ENCODE assay signal across 8 cellular contexts in genomic region chr16:4693956-4694663, GRCh38. TPM values are rescaled to one million over a fixed set of nuclear protein-coding genes. Genes with fewer than 3 reads are reported as not detected.
DNase-seq lines count a peak whose midpoint lies in the region; ATAC-seq, FAIRE-seq and TF ChIP-seq lines count a peak whose summit lies in the region.

No MANE protein-coding gene starts in this region.

- peaks cover 3% of the 10 kb centered on the region; the same call in 1 of the 2 replicates for H3K79me2 ChIP-seq in PC-9 (ENCODE audit: low read depth)

- CTCF ChIA-PET in CD4-positive, alpha-beta memory T cell (lab: Charles Lee; ENCODE audit: partially characterized antibody) = interaction anchor here (0.8 to 1.0 kb wide), 2 partner anchors 41 to 69 kb away, joined by 4 read pairs; partner anchors contain the start of genes DNAAF8 and MGRN1
- CTCF ChIA-PET in PC-9 (lab: Charles Lee) = interaction anchor here (0.6 kb wide), 1 partner anchor 384 kb away, joined by 6 read pairs; no protein-coding TSS in a partner anchor

- H3K4me1 ChIP-seq in CD4-positive, alpha-beta memory T cell (ENCODE audit: insufficient read depth, low read length) = peaks cover 21% of the 10 kb centered on the region
- peaks cover 10% of the 10 kb centered on the region; the same call in 1 of the 2 replicates for H3K4me1 ChIP-seq in PC-9 (replicated peaks; ENCODE audit: insufficient read depth)
- peaks cover 26% of the 10 kb centered on the region for H3K4me1 ChIP-seq in adipocyte (ENCODE audit: control insufficient read depth, insufficient read depth, low read length)
- peaks cover 3% of the 10 kb centered on the region for H3K4me1 ChIP-seq in rectal smooth muscle tissue (ENCODE audit: control insufficient read depth, insufficient read depth, low read length)

- peaks cover 18% of the 10 kb centered on the region for H3K36me3 ChIP-seq in CD4-positive, alpha-beta memory T cell (ENCODE audit: insufficient read depth, low read length)
- H3K36me3 ChIP-seq in PC-9 (ENCODE audit: low read depth) = no peaks in the 10 kb centered on the region
- peaks cover 33% of the 10 kb centered on the region for H3K36me3 ChIP-seq in adipocyte (ENCODE audit: control insufficient read depth, insufficient read depth, low read length, severe bottlenecking)
- peaks cover 21% of the 10 kb centered on the region for H3K36me3 ChIP-seq in rectal smooth muscle tissue (ENCODE audit: control insufficient read depth, insufficient read depth, low read length)

- H4K20me1 ChIP-seq in PC-9 (ENCODE audit: insufficient read depth) = peaks cover 3% of the 10 kb centered on the region; the same call in 1 of the 2 replicates

- H3K9me3 ChIP-seq in CD4-positive, alpha-beta memory T cell (ENCODE audit: control insufficient read depth in 1 of 2, low read length in 2 of 2) = no peaks in the 10 kb centered on the region
- H3K9me3 ChIP-seq in PC-9 (ENCODE audit: insufficient read depth, low read depth) (no peaks in the 10 kb centered on the region), adipocyte (ENCODE audit: control insufficient read depth, low read length) (no peaks in the 10 kb centered on the region)

- H2AFZ ChIP-seq in PC-9 = peak overlapping the region; percentile 69

- POLR2A ChIA-PET in CD4-positive, alpha-beta memory T cell (lab: Charles Lee; ENCODE audit: partially characterized antibody) = interaction anchor here (0.9 to 6.1 kb wide), 17 partner anchors 11 to 340 kb away, joined by 3 to 40 read pairs (median 8); partner anchors contain the start of genes ANKS3, DNAAF8, GLYR1 and MGRN1
- POLR2A ChIA-PET in PC-9 (lab: Charles Lee; ENCODE audit: unreplicated experiment) = interaction anchor here (0.6 kb wide), 1 partner anchor 92 kb away, joined by 14 read pairs; no protein-coding TSS in a partner anchor

- no peaks in the 10 kb centered on the region for H3K27me3 Mint-ChIP-seq in CD4-positive, alpha-beta memory T cell

- peak overlapping the region; percentile 81 for H3K27ac ChIP-seq in CD4-positive, alpha-beta memory T cell (ENCODE audit: low read depth, low read length)
- H3K27ac ChIP-seq in PC-9 (0 out of 2 replicates have a peak overlapping the region, but pooled peaks have one; percentile 16), rectal smooth muscle tissue (ENCODE audit: low read depth, low read length) (peak overlapping the region; percentile 85)

- intact Hi-C loops in CD4-positive, alpha-beta memory T cell (cut with micrococcal nuclease) = loop anchor here (1.0 to 2.0 kb wide), 7 partner anchors 17 to 343 kb away; partner anchors contain the start of genes ANKS3, DNAAF8, GLYR1 and MGRN1
- intact Hi-C loops in PC-9 (cut with micrococcal nuclease; ENCODE audit: unreplicated experiment) (no loop called here), left cardiac atrium (cut with DNase I) (no loop called here)

- no peaks in the 10 kb centered on the region for H3K27me3 ChIP-seq in CD4-positive, alpha-beta memory T cell (ENCODE audit: insufficient read depth, low read length)
- H3K27me3 ChIP-seq in PC-9 (ENCODE audit: insufficient read depth, low read depth) (no peaks in the 10 kb centered on the region), adipocyte (replicated peaks; ENCODE audit: control insufficient read depth, insufficient read depth, low read length) (no peaks in the 10 kb centered on the region), rectal smooth muscle tissue (ENCODE audit: control insufficient read depth, insufficient read depth, low read length) (no peaks in the 10 kb centered on the region)

- H3K4me1 Mint-ChIP-seq in CD4-positive, alpha-beta memory T cell = peaks cover 2 to 22% (median 9%) of the 10 kb centered on the region in 4 donors

- no peak for TF ChIP-seq CTCF in PC-9 (conservative IDR thresholded peaks at IDR 0.05)

- ATAC-seq in left cardiac atrium = peak; percentile 46 to 60

- no TSS peak for BruUV-seq in PC-9 (replicated peaks; lab: Mats Ljungman, UMichigan)

- peaks cover 2 to 15% of the 10 kb centered on the region in 2 donors for H3K36me3 Mint-ChIP-seq in CD4-positive, alpha-beta memory T cell

- peak overlapping the region; percentile 92 for H3K9ac ChIP-seq in adipocyte (ENCODE audit: low read length)
- H3K9ac ChIP-seq in rectal smooth muscle tissue (ENCODE audit: low read length) = peak overlapping the region; percentile 68

- peak overlapping the region; percentile 78 for H3K4me2 ChIP-seq in PC-9

- no peaks in the 10 kb centered on the region for H3K9me3 Mint-ChIP-seq in CD4-positive, alpha-beta memory T cell

- peaks cover 4% of the 10 kb centered on the region; the same call in 1 of the 2 replicates for H3F3A ChIP-seq in PC-9 (ENCODE audit: insufficient read depth, low read depth)

- DNase-seq in CD4-positive, alpha-beta memory T cell = peak in 4 of 5 donors; percentile 56 to 71 (median 64)
- peak; percentile 71 for DNase-seq in H54 (ENCODE audit: insufficient read length, low spot score)
- peak in 1 of 2 experiments; percentile 54 for DNase-seq in PC-9
- peak; percentile 69 for DNase-seq in adipocyte (ENCODE audit: low read depth)
- DNase-seq in left cardiac atrium = peak; percentile 56
- DNase-seq in SKM-1 treated with dmso at 0.1 percent for 144 hours (lab: John Stamatoyannopoulos, UW; ENCODE audit: unreplicated experiment) = no peak
- no peak for DNase-seq in NCI-H187 treated with DMSO at 0.1 percent for 48 hours (lab: John Stamatoyannopoulos, UW)

- H3K4me3 ChIP-seq in CD4-positive, alpha-beta memory T cell (ENCODE audit: low read length in 2 of 2) = peak overlapping the region; percentile 23 to 81
- peak overlapping the region; percentile 90 for H3K4me3 ChIP-seq in PC-9
- H3K4me3 ChIP-seq in adipocyte (ENCODE audit: low read length) = peak overlapping the region; percentile 91
- peak overlapping the region; percentile 97 for H3K4me3 ChIP-seq in rectal smooth muscle tissue (ENCODE audit: low read length)

- H3K9me2 ChIP-seq in PC-9 (ENCODE audit: insufficient read depth) = no peaks in the 10 kb centered on the region

- no peak for FAIRE-seq in H54 (lab: Jason Lieb, UNC)

- H3K4me3 Mint-ChIP-seq in CD4-positive, alpha-beta memory T cell = peak overlapping the region; percentile 70 to 88 (median 82)

- 0 out of 2 replicates have a peak, but pooled peaks have one; percentile 21 for TF ChIP-seq POLR2A in H54 (IDR thresholded peaks at IDR 0.05; ENCODE audit: low read depth, low read length)

- peak overlapping the region; percentile 71 to 93 (median 84) for H3K27ac Mint-ChIP-seq in CD4-positive, alpha-beta memory T cell

RNA-seq across cellular contexts. Expression of gene NUDT16L1, which starts 0.7 kb away (rescaled TPM):
- 10 to 100 TPM; 52.4 to 53.7 TPM for total RNA-seq in CD4-positive, alpha-beta memory T cell
- polyA plus RNA-seq in CD4-positive, alpha-beta memory T cell = 100 to 1,000 TPM in 1 of 2 donors, 10 to 100 TPM in 1; 80.1 to 125 TPM
- total RNA-seq in PC-9 (2021) (25.7 and 37.5 TPM in 2 replicates), left cardiac atrium (10 to 100 TPM; 39.1 to 41.0 TPM)

RNA-seq across cellular contexts. Expression of gene ANKS3, which starts 40.0 kb away (rescaled TPM):
- 10 to 100 TPM; 28.5 to 33.9 TPM for total RNA-seq in CD4-positive, alpha-beta memory T cell
- polyA plus RNA-seq in CD4-positive, alpha-beta memory T cell = 1 to 10 TPM in 1 of 2 donors, under 1 TPM in 1; 0.91 to 5.7 TPM
- 32.8 and 35.0 TPM in 2 replicates for total RNA-seq in PC-9 (2021)
- 10 to 100 TPM; 11.0 to 11.6 TPM for total RNA-seq in left cardiac atrium

RNA-seq across cellular contexts. Expression of gene DNAAF8, which starts 40.2 kb away (rescaled TPM):
- under 1 TPM; 0.12 to 0.64 TPM for total RNA-seq in CD4-positive, alpha-beta memory T cell
- under 1 TPM in 1 of 2 donors, not detected in 1; 0.11 TPM for polyA plus RNA-seq in CD4-positive, alpha-beta memory T cell
- total RNA-seq in PC-9 (2021) (1.8 and 2.4 TPM in 2 replicates), left cardiac atrium (under 1 TPM; 0.52 to 0.85 TPM)

Comparison
In these comparisons a context has a peak if more than half of its experiments do, and no peak if none do; other contexts are left out.
1. DNase-seq: peak in CD4-positive, alpha-beta memory T cell (4 of 5), H54 (single experiment), adipocyte (single experiment) and left cardiac atrium (single experiment); none in SKM-1 treated with dmso at 0.1 percent for 144 hours (single experiment) and NCI-H187 treated with DMSO at 0.1 percent for 48 hours (single experiment).
2. H3K27ac ChIP-seq: peak in every context shown above with its lines; median percentile 85 in rectal smooth muscle tissue; 81 in CD4-positive, alpha-beta memory T cell; 16 in PC-9.
3. Peak in every context shown above with its lines, with median percentiles within 50 percentile points of each other: H3K4me3 ChIP-seq.